In genomic region chr2:236568068-236568921, GRCh38 we compare ENCODE assay signal across 7 cellular contexts. TPM values are rescaled to one million over a fixed set of nuclear protein-coding genes. Genes with fewer than 3 reads are reported as not detected.
A peak's percentile ranks its signal among the peaks of the same experiment; 100 is the strongest.
DNase-seq lines count a peak whose midpoint lies in the region; ATAC-seq and TF ChIP-seq lines count a peak whose summit lies in the region.

No MANE protein-coding gene starts in this region.

- H3K4me3 Mint-ChIP-seq in activated T-cell treated with anti-CD3 and anti-CD28 coated beads, Interleukin-2, amount 50 U/mL, for 4 hours = peak overlapping the region; percentile 80

- no peaks in the 10 kb centered on the region for H3K36me3 ChIP-seq in BE2C

- H3K9me3 Mint-ChIP-seq in activated T-cell treated with anti-CD3 and anti-CD28 coated beads, Interleukin-2, amount 50 U/mL, for 4 hours = no peaks in the 10 kb centered on the region

- DNase-seq in activated T-cell treated with anti-CD3 and anti-CD28 coated beads, Interleukin-2, amount 50 U/mL, for 4 hours = no peak
- DNase-seq in foreskin keratinocyte (peak; percentile 23 to 48), omental fat pad (ENCODE audit: low spot score) (no peak), T1000 (lab: John Stamatoyannopoulos, UW) (no peak), BE2C (no peak)

- H3K4me1 ChIP-seq in foreskin keratinocyte (peaks cover 7% of the 10 kb centered on the region), BE2C (no peaks in the 10 kb centered on the region)

- TF ChIP-seq CTCF in foreskin keratinocyte (conservative IDR thresholded peaks at IDR 0.05) (no peak), omental fat pad (IDR thresholded peaks at IDR 0.05) (no peak), BE2C (IDR thresholded peaks at IDR 0.05; ENCODE audit: low read depth, low read length) (no peak)

- H3K36me3 Mint-ChIP-seq in activated T-cell treated with anti-CD3 and anti-CD28 coated beads, Interleukin-2, amount 50 U/mL, for 4 hours (ENCODE audit: insufficient read depth) = peaks cover 5% of the 10 kb centered on the region

- ATAC-seq in GM18498 (IDR thresholded peaks at IDR 0.05; ENCODE audit: unreplicated experiment) (peak; percentile 43), HG03108 (IDR thresholded peaks at IDR 0.05; ENCODE audit: unreplicated experiment) (peak; percentile 40), foreskin keratinocyte (peak; percentile 21), omental fat pad (ENCODE audit: low FRiP score) (peak; percentile 44)
- peak; percentile 49 for ATAC-seq in activated T-cell treated with anti-CD3 and anti-CD28 coated beads, Interleukin-2, amount 50 U/mL, for 4 hours

- peaks cover 20% of the 10 kb centered on the region for H3K4me1 Mint-ChIP-seq in activated T-cell treated with anti-CD3 and anti-CD28 coated beads, Interleukin-2, amount 50 U/mL, for 4 hours (ENCODE audit: low read depth)

- H3K4me3 ChIP-seq in BE2C (ENCODE audit: low read depth, low read length) = no peak overlapping the region

- H3K9me3 ChIP-seq in BE2C = no peaks in the 10 kb centered on the region

- H3K27me3 Mint-ChIP-seq in activated T-cell treated with anti-CD3 and anti-CD28 coated beads, Interleukin-2, amount 50 U/mL, for 4 hours (ENCODE audit: low read depth) = no peaks in the 10 kb centered on the region

- H3K27me3 ChIP-seq in foreskin keratinocyte (peaks cover 15% of the 10 kb centered on the region), BE2C (peaks cover 79% of the 10 kb centered on the region)

- H3K27ac ChIP-seq in foreskin keratinocyte = peak overlapping the region; percentile 25

RNA-seq across cellular contexts. Expression of gene ACKR3, which starts 1.3 kb away (rescaled TPM):
- under 1 TPM; 0.16 to 0.73 (median 0.33) TPM for total RNA-seq in activated T-cell treated with anti-CD3 and anti-CD28 coated beads, Interleukin-2, amount 50 U/mL, for 4 hours
- total RNA-seq in foreskin keratinocyte (1.8 and 2.8 TPM in 2 replicates), omental fat pad (100 to 1,000 TPM in 1 of 4 donors, 10 to 100 TPM in 3; 22.9 to 115 (median 64.6) TPM)
- polyA plus RNA-seq in foreskin keratinocyte = 1.3 and 1.6 TPM in 2 replicates
- 0.20 TPM for polyA plus RNA-seq in BE2C (2012; ENCODE audit: insufficient read depth, insufficient read length, low read depth)

Comparison
In these comparisons a context has a peak if more than half of its experiments do, and no peak if none do; other contexts are left out.
1. DNase-seq: peak in foreskin keratinocyte (2 of 2); none in activated T-cell treated with anti-CD3 and anti-CD28 coated beads, Interleukin-2, amount 50 U/mL, for 4 hours (single experiment), omental fat pad (single experiment), T1000 (single experiment) and BE2C (single experiment).
2. Peak in every context shown above with its lines, with median percentiles within 50 percentile points of each other: ATAC-seq.